8 cellular contexts compared by ENCODE assay signal in the genomic region with DNA sequence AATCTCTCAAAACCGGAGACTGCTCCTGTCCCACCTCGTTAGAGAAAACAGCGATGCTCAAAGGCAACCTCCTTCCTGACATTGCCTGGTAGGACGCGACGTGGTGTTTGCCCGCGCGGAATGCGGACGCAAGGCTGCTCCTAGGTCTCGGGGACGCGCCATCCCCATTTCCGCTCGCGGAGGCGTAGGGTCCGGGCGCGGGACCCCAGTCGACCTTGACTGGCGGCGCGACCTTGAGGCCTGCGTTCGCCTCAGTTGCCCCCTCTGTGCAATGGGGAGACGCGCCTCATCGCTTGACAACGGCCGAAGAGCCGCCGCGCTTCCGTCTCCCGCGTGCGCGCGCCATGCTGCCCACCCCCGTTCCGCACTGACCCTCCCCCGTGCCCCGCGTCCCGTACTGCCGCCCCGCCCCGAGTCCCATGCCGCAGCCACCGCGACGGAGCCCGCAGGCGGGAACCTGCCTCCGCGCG. TPM values are rescaled to one million over a fixed set of nuclear protein-coding genes. Genes with fewer than 3 reads are reported as not detected.
DNase-seq lines count a peak whose midpoint lies in the region; ATAC-seq and TF ChIP-seq lines count a peak whose summit lies in the region.

No MANE protein-coding gene starts in this region.

- H3K4me1 ChIP-seq in DND-41 (ENCODE audit: insufficient read depth, low read length) (peaks cover 39% of the 10 kb centered on the region), esophagus (ENCODE audit: control insufficient read depth in 2 of 2, insufficient read depth in 2 of 2, low read length in 1 of 2) (no peaks in the 10 kb centered on the region)
- H3K4me1 ChIP-seq in naive thymus-derived CD4-positive, alpha-beta T cell (ENCODE audit: control insufficient read depth in 2 of 2, insufficient read depth in 2 of 2, low read length in 2 of 2): peaks cover 12 to 21% of the 10 kb centered on the region in 2 donors

- H3K27me3 ChIP-seq in DND-41 (ENCODE audit: insufficient read depth, low read length, poor library complexity): no peaks in the 10 kb centered on the region
- H3K27me3 ChIP-seq in esophagus (ENCODE audit: control insufficient read depth in 1 of 2, insufficient read depth in 2 of 2, low read length in 2 of 2): no peaks in the 10 kb centered on the region
- no peaks in the 10 kb centered on the region for H3K27me3 ChIP-seq in naive thymus-derived CD4-positive, alpha-beta T cell (ENCODE audit: control insufficient read depth in 2 of 2, insufficient read depth in 2 of 2, low read length in 2 of 2)

- H3K4me1 Mint-ChIP-seq in naive thymus-derived CD4-positive, alpha-beta T cell: peaks cover 8 to 34% (median 30%) of the 10 kb centered on the region in 7 donors

- POLR2A ChIA-PET in naive thymus-derived CD4-positive, alpha-beta T cell (lab: Charles Lee): interaction anchor here (1.3 to 2.2 kb wide), 5 partner anchors 26 to 314 kb away, joined by 4 to 7 read pairs (median 4); a partner anchor contains a TSS

- H3K36me3 Mint-ChIP-seq in naive thymus-derived CD4-positive, alpha-beta T cell: peaks cover 4 to 23% (median 14%) of the 10 kb centered on the region in 5 donors

- peak overlapping the region; percentile 96 for H2AFZ ChIP-seq in DND-41 (ENCODE audit: low read depth, low read length)

- WGBS in esophagus, 2 donors: 0 to 1% methylated on average over 59 of the region's 59 CpGs

- H3K9ac ChIP-seq in DND-41 (ENCODE audit: low read depth, low read length): peak overlapping the region; percentile 99

- CTCF ChIA-PET in naive thymus-derived CD4-positive, alpha-beta T cell (lab: Charles Lee): interaction anchor here (0.7 kb wide), 1 partner anchor 46 kb away, joined by 3 read pairs; no protein-coding TSS in a partner anchor

- H3K4me2 ChIP-seq in DND-41 (ENCODE audit: insufficient read depth, low read length): peak overlapping the region; percentile 84

- peak overlapping the region; percentile 87 to 99 (median 98) for H3K4me3 Mint-ChIP-seq in naive thymus-derived CD4-positive, alpha-beta T cell

- H3K27ac ChIP-seq in DND-41 (ENCODE audit: low read length) (peak overlapping the region; percentile 96), esophagus (ENCODE audit: low read depth in 2 of 2, low read length in 1 of 2) (peak overlapping the region; percentile 90 to 100)
- H3K27ac ChIP-seq in naive thymus-derived CD4-positive, alpha-beta T cell (ENCODE audit: low read depth, low read length): peak overlapping the region; percentile 98

- H3K4me3 ChIP-seq in DND-41 (ENCODE audit: low read depth in 1 of 2, low read length in 2 of 2): peak overlapping the region; percentile 88 to 89
- H3K4me3 ChIP-seq in esophagus (ENCODE audit: low read depth in 1 of 2, low read length in 2 of 2): peak overlapping the region; percentile 74 to 79
- peak overlapping the region; percentile 87 for H3K4me3 ChIP-seq in naive thymus-derived CD4-positive, alpha-beta T cell (ENCODE audit: low read length)

- peak overlapping the region; percentile 90 to 99 (median 96) for H3K27ac Mint-ChIP-seq in naive thymus-derived CD4-positive, alpha-beta T cell

- intact Hi-C loops in naive thymus-derived CD4-positive, alpha-beta T cell (cut with micrococcal nuclease): loop anchor here (1.0 to 5.0 kb wide), 24 partner anchors 28 to 869 kb away; a partner anchor contains a TSS

- peaks cover 44% of the 10 kb centered on the region for H3K36me3 ChIP-seq in DND-41 (ENCODE audit: insufficient read depth, low read length)
- H3K36me3 ChIP-seq in esophagus (ENCODE audit: control insufficient read depth in 2 of 2, insufficient read depth in 2 of 2, low read length in 1 of 2): peaks cover 3 to 14% of the 10 kb centered on the region in 2 donors
- peaks cover 0 to 26% (median 12%) of the 10 kb centered on the region in 3 experiments for H3K36me3 ChIP-seq in naive thymus-derived CD4-positive, alpha-beta T cell (ENCODE audit: control insufficient read depth in 2 of 3, insufficient read depth in 3 of 3, low read length in 3 of 3)

- no peak for TF ChIP-seq CTCF in DND-41 (IDR thresholded peaks at IDR 0.05; ENCODE audit: borderline replicate concordance, extremely low read depth, low read length, poor library complexity, severe bottlenecking)

- H3K27me3 Mint-ChIP-seq in naive thymus-derived CD4-positive, alpha-beta T cell: no peaks in the 10 kb centered on the region

- H3K9me3 ChIP-seq in DND-41 (ENCODE audit: insufficient read depth, low read length, severe bottlenecking) (no peaks in the 10 kb centered on the region), esophagus (ENCODE audit: control insufficient read depth in 2 of 2, insufficient read depth in 1 of 2, low read depth in 1 of 2, low read length in 1 of 2) (no peaks in the 10 kb centered on the region)
- no peaks in the 10 kb centered on the region for H3K9me3 ChIP-seq in naive thymus-derived CD4-positive, alpha-beta T cell (ENCODE audit: control insufficient read depth in 2 of 3, low read length in 3 of 3)

- ATAC-seq in DND-41 (ENCODE audit: insufficient read depth, low read depth) (peak; percentile 49), GM21515 (IDR thresholded peaks at IDR 0.05; ENCODE audit: unreplicated experiment) (peak; percentile 20), SK-N-SH treated with all-trans-retinoic acid at 6 μM for 48 hours (peak; percentile 52), HG03520 (IDR thresholded peaks at IDR 0.05; ENCODE audit: unreplicated experiment) (no peak)
- ATAC-seq in naive thymus-derived CD4-positive, alpha-beta T cell: peak; percentile 6

- DNase-seq in DND-41 (no peak), KBM-7 (peak; percentile 60), cerebellar nuclear complex (lab: John Stamatoyannopoulos, UW) (no peak)
- peak in 2 of 9 donors; percentile 55 to 59 for DNase-seq in naive thymus-derived CD4-positive, alpha-beta T cell

- in situ Hi-C loops in KBM-7 (cut with MboI; ENCODE audit: low pct_unique_long_range_greater_than_20kb, low sequenced_read_pairs): no loop called here

- peaks cover 0 to 2% (median 0%) of the 10 kb centered on the region in 11 donors for H3K9me3 Mint-ChIP-seq in naive thymus-derived CD4-positive, alpha-beta T cell

- H4K20me1 ChIP-seq in DND-41 (ENCODE audit: insufficient read depth, low read length): peaks cover 34% of the 10 kb centered on the region

- H3K79me2 ChIP-seq in DND-41 (ENCODE audit: insufficient read depth, low read length): peaks cover 54% of the 10 kb centered on the region

TF ChIP-seq in SK-N-SH treated with all-trans-retinoic acid at 6 μM for 48 hours, 23 proteins besides CTCF, POLR2A, EP300 and RAD21 (continues in another document):
- TF ChIP-seq ZFP30 (CRISPR knock-in tag; IDR thresholded peaks at IDR 0.05) (no peak), ARNTL (CRISPR knock-in tag; IDR thresholded peaks at IDR 0.05; ENCODE audit: borderline replicate concordance, low read depth) (no peak), ISL1 (CRISPR knock-in tag; IDR thresholded peaks at IDR 0.05) (no peak), ZNF70 (CRISPR knock-in tag; IDR thresholded peaks at IDR 0.05) (no peak), ESRRG (CRISPR knock-in tag; IDR thresholded peaks at IDR 0.05) (peak; percentile 99), CSDC2 (CRISPR knock-in tag; IDR thresholded peaks at IDR 0.05) (peak; percentile 60; the same call in 1 of the 2 replicates), ZC3H10 (CRISPR knock-in tag; IDR thresholded peaks at IDR 0.05) (no peak), RARB (CRISPR knock-in tag; IDR thresholded peaks at IDR 0.05) (no peak), PPARA (CRISPR knock-in tag; IDR thresholded peaks at IDR 0.05; ENCODE audit: borderline replicate concordance) (no peak)
- TF ChIP-seq, protein P1, sequence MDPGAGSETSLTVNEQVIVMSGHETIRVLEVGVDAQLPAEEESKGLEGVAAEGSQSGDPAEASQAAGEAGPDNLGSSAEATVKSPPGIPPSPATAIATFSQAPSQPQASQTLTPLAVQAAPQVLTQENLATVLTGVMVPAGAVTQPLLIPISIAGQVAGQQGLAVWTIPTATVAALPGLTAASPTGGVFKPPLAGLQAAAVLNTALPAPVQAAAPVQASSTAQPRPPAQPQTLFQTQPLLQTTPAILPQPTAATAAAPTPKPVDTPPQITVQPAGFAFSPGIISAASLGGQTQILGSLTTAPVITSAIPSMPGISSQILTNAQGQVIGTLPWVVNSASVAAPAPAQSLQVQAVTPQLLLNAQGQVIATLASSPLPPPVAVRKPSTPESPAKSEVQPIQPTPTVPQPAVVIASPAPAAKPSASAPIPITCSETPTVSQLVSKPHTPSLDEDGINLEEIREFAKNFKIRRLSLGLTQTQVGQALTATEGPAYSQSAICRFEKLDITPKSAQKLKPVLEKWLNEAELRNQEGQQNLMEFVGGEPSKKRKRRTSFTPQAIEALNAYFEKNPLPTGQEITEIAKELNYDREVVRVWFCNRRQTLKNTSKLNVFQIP (CRISPR knock-in tag; IDR thresholded peaks at IDR 0.05; ENCODE audit: borderline replicate concordance, low read depth): 0 out of 2 replicates have a peak, but pooled peaks have one; percentile 34
- TF ChIP-seq, protein P2, sequence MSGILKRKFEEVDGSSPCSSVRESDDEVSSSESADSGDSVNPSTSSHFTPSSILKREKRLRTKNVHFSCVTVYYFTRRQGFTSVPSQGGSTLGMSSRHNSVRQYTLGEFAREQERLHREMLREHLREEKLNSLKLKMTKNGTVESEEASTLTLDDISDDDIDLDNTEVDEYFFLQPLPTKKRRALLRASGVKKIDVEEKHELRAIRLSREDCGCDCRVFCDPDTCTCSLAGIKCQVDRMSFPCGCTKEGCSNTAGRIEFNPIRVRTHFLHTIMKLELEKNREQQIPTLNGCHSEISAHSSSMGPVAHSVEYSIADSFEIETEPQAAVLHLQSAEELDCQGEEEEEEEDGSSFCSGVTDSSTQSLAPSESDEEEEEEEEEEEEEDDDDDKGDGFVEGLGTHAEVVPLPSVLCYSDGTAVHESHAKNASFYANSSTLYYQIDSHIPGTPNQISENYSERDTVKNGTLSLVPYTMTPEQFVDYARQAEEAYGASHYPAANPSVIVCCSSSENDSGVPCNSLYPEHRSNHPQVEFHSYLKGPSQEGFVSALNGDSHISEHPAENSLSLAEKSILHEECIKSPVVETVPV (CRISPR knock-in tag; IDR thresholded peaks at IDR 0.05): peak; percentile 74; the same call in 1 of the 2 replicates

RNA-seq across cellular contexts. Expression of a gene that starts 0.4 kb away (rescaled TPM):
- 1,000 to 10,000 TPM; 4,205 to 4,319 TPM for polyA plus RNA-seq in esophagus
- total RNA-seq in naive thymus-derived CD4-positive, alpha-beta T cell: 1,000 to 10,000 TPM in 1 of 5 experiments, 100 to 1,000 TPM in 4; 535 to 1,748 (median 620) TPM
- 1,000 to 10,000 TPM; 3,113 to 3,303 TPM for polyA plus RNA-seq in naive thymus-derived CD4-positive, alpha-beta T cell

RNA-seq across cellular contexts. Expression of a gene that starts 47.4 kb away (rescaled TPM):
- 10 to 100 TPM; 22.5 to 66.6 TPM for polyA plus RNA-seq in esophagus
- total RNA-seq in naive thymus-derived CD4-positive, alpha-beta T cell: 100 to 1,000 TPM; 108 to 187 (median 144) TPM
- polyA plus RNA-seq in naive thymus-derived CD4-positive, alpha-beta T cell: 1 to 10 TPM; 4.4 to 7.7 TPM

RNA-seq across cellular contexts. Expression of a gene that starts 51.8 kb away (rescaled TPM):
- 10 to 100 TPM; 70.0 to 93.6 TPM for polyA plus RNA-seq in esophagus
- 100 to 1,000 TPM; 141 to 284 (median 143) TPM for total RNA-seq in naive thymus-derived CD4-positive, alpha-beta T cell
- 100 to 1,000 TPM; 202 to 252 TPM for polyA plus RNA-seq in naive thymus-derived CD4-positive, alpha-beta T cell
